In genomic region chr3:193769437-193769836, GRCh38 we compare ENCODE assay signal across 23 cellular contexts.
"Had no signal": no experiment of that assay in that cellular context is flagged by ENCODE, and none has a peak within 500 bp of the region (broad histone marks: within the 10 kb centered on the region; RNA-seq: fewer than 3 reads in every experiment).

No MANE protein-coding gene starts in this region.

- H3K4me1 Mint-ChIP-seq: naive thymus-derived CD8-positive, alpha-beta T cell; stimulated activated memory B cell treated with anti-CD40 and anti-IgM and Interleukin-4, amounts not matched to agents 10 μg/mL and 1 μg/mL and 100 μg/mL, for 72 hours had no signal

- H3K27ac Mint-ChIP-seq: naive thymus-derived CD8-positive, alpha-beta T cell; nephron; stimulated activated memory B cell treated with anti-CD40 and anti-IgM and Interleukin-4, amounts not matched to agents 10 μg/mL and 1 μg/mL and 100 μg/mL, for 72 hours had no signal

- FAIRE-seq: keratinocyte, urothelium cell line had no signal

- H3K4me3 Mint-ChIP-seq: naive thymus-derived CD8-positive, alpha-beta T cell; nephron; neural crest cell; stimulated activated memory B cell treated with anti-CD40 and anti-IgM and Interleukin-4, amounts not matched to agents 10 μg/mL and 1 μg/mL and 100 μg/mL, for 72 hours had no signal

- H3K9me3 Mint-ChIP-seq: naive thymus-derived CD8-positive, alpha-beta T cell; stimulated activated memory B cell treated with anti-CD40 and anti-IgM and Interleukin-4, amounts not matched to agents 10 μg/mL and 1 μg/mL and 100 μg/mL, for 72 hours had no signal

- ATAC-seq: left colon; left lung; lower lobe of right lung; naive thymus-derived CD8-positive, alpha-beta T cell; right lobe of liver; stimulated activated memory B cell treated with anti-CD40 and anti-IgM and Interleukin-4, amounts not matched to agents 10 μg/mL and 1 μg/mL and 100 μg/mL, for 72 hours; upper lobe of right lung had no signal

- DNase-seq: hippocampal formation; kidney glomerular epithelial cell; left colon; left lung; lower lobe of right lung; mammary epithelial cell; mesenchymal stem cell; naive thymus-derived CD8-positive, alpha-beta T cell; nucleus accumbens; right lobe of liver; stimulated activated CD4-positive, alpha-beta T cell treated with anti-CD3 and anti-CD28 coated beads, Interleukin-1b, Interleukin-23, amount 100 ng/mL, for 48 hours; stimulated activated CD4-positive, alpha-beta T cell treated with anti-CD3 and anti-CD28 coated beads, Interleukin-2, amount 100 ng/mL, for 48 hours; stimulated activated CD4-positive, alpha-beta T cell treated with anti-CD3 and anti-CD28 coated beads, Interleukin-4, amount 100 ng/mL, for 4 hours; stimulated activated CD8-positive, alpha-beta memory T cell treated with anti-CD3 and anti-CD28 coated beads, Interleukin-4, amount 100 ng/mL, for 48 hours; stimulated activated naive CD4-positive, alpha-beta T cell treated with Interleukin-2 at 50 U/mL for 16 hours; tibial artery; trophoblast cell; upper lobe of right lung had no signal

- H3K36me3 Mint-ChIP-seq: naive thymus-derived CD8-positive, alpha-beta T cell; stimulated activated memory B cell treated with anti-CD40 and anti-IgM and Interleukin-4, amounts not matched to agents 10 μg/mL and 1 μg/mL and 100 μg/mL, for 72 hours had no signal

- H3K27me3 Mint-ChIP-seq: stimulated activated memory B cell treated with anti-CD40 and anti-IgM and Interleukin-4, amounts not matched to agents 10 μg/mL and 1 μg/mL and 100 μg/mL, for 72 hours had no signal
